In the genomic region with DNA sequence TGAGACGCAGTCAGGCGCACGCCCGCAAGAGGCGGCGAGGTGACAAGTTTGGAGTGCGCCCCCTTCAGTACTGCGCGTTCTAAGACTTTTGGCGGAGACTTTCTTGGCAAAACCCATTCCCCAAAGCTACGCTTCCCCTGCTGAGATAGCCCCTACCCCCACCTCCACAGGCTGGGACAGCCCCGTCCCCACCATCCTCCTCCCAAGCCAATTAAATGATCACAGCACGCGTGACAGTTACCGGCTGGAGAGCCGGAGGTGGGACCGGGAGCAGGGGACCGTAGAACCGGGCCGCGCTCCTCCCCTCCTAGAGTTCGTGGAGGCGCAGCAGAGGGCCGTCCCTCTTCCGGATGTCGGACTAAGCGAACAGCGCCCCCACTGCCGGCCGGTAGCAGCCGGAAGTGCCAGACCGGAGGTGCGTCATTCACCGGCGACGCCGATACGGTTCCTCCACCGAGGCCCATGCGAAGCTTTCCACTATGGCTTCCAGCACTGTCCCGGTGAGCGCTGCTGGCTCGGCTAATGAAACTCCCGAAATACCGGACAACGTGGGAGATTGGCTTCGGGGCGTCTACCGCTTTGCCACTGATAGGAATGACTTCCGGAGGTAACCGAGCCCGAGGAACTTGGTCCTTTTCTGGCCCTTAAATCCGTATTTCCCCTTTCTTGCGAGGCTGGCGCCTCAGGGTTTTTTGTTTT, we compare ENCODE assay signal across 1 cellular context.
TF ChIP-seq lines count a peak whose summit lies in the region.

A gene (plus strand): TSS at position 476 of the 699 bp plus-strand sequence. CDS start 4 bp downstream, at position 480.

TF ChIP-seq in HepG2, 621 proteins besides CTCF, POLR2A, EP300 and RAD21 (continued from another document and continues in another):
- TF ChIP-seq, protein P1, sequence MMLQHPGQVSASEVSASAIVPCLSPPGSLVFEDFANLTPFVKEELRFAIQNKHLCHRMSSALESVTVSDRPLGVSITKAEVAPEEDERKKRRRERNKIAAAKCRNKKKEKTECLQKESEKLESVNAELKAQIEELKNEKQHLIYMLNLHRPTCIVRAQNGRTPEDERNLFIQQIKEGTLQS (CRISPR knock-in tag; IDR thresholded peaks at IDR 0.05): no peak; the same call in 1 of the 2 replicates
- TF ChIP-seq ZNF713 (CRISPR knock-in tag; IDR thresholded peaks at IDR 0.05) (0 out of 2 replicates have a peak, but pooled peaks have one; percentile 38), YY1 (IDR thresholded peaks at IDR 0.05; ENCODE audit: insufficient read depth, insufficient replicate concordance, low read depth, low read length) (peak; percentile 96), HES4 (CRISPR knock-in tag; IDR thresholded peaks at IDR 0.05; ENCODE audit: borderline replicate concordance) (no peak), TCF12 (IDR thresholded peaks at IDR 0.05) (no peak), TCF12 (CRISPR knock-in tag; IDR thresholded peaks at IDR 0.05) (peak; percentile 9; the same call in 1 of the 2 replicates), NFIB (CRISPR knock-in tag; IDR thresholded peaks at IDR 0.05; ENCODE audit: borderline replicate concordance) (no peak), ZNF264 (CRISPR knock-in tag; IDR thresholded peaks at IDR 0.05) (no peak; the same call in 1 of the 2 replicates), NKX3-1 (CRISPR knock-in tag; IDR thresholded peaks at IDR 0.05) (peak; percentile 53; the same call in 1 of the 2 replicates), ZNF317 (CRISPR knock-in tag; IDR thresholded peaks at IDR 0.05) (no peak; the same call in 1 of the 2 replicates), ZNF333 (CRISPR knock-in tag; IDR thresholded peaks at IDR 0.05; ENCODE audit: borderline replicate concordance) (0 out of 2 replicates have a peak, but pooled peaks have one; percentile 20), ZEB1 (IDR thresholded peaks at IDR 0.05; ENCODE audit: insufficient replicate concordance, low read depth) (no peak), MZF1 (CRISPR knock-in tag; IDR thresholded peaks at IDR 0.05; ENCODE audit: borderline replicate concordance) (0 out of 2 replicates have a peak, but pooled peaks have one; percentile 48), SMARCC2 (IDR thresholded peaks at IDR 0.05) (no peak), SMYD3 (CRISPR knock-in tag; IDR thresholded peaks at IDR 0.05) (no peak; the same call in 1 of the 2 replicates), ZNF747 (CRISPR knock-in tag; IDR thresholded peaks at IDR 0.05; ENCODE audit: borderline replicate concordance) (peak; percentile 94), ZNF367 (CRISPR knock-in tag; IDR thresholded peaks at IDR 0.05; ENCODE audit: borderline replicate concordance) (0 out of 2 replicates have a peak, but pooled peaks have one; percentile 67), ZFP1 (CRISPR knock-in tag; IDR thresholded peaks at IDR 0.05) (0 out of 2 replicates have a peak, but pooled peaks have one; percentile 44), ZNF777 (CRISPR knock-in tag; IDR thresholded peaks at IDR 0.05) (no peak), TSC22D2 (CRISPR knock-in tag; IDR thresholded peaks at IDR 0.05; ENCODE audit: borderline replicate concordance) (no peak; the same call in 1 of the 2 replicates), ZNF558 (CRISPR knock-in tag; IDR thresholded peaks at IDR 0.05; ENCODE audit: borderline replicate concordance) (no peak), ZNF382 (CRISPR knock-in tag; IDR thresholded peaks at IDR 0.05; ENCODE audit: borderline replicate concordance) (no peak), ZNF296 (CRISPR knock-in tag; conservative IDR thresholded peaks at IDR 0.05) (0 out of 2 replicates have a peak, but pooled peaks have one; percentile 29)
- TF ChIP-seq, protein P2, sequence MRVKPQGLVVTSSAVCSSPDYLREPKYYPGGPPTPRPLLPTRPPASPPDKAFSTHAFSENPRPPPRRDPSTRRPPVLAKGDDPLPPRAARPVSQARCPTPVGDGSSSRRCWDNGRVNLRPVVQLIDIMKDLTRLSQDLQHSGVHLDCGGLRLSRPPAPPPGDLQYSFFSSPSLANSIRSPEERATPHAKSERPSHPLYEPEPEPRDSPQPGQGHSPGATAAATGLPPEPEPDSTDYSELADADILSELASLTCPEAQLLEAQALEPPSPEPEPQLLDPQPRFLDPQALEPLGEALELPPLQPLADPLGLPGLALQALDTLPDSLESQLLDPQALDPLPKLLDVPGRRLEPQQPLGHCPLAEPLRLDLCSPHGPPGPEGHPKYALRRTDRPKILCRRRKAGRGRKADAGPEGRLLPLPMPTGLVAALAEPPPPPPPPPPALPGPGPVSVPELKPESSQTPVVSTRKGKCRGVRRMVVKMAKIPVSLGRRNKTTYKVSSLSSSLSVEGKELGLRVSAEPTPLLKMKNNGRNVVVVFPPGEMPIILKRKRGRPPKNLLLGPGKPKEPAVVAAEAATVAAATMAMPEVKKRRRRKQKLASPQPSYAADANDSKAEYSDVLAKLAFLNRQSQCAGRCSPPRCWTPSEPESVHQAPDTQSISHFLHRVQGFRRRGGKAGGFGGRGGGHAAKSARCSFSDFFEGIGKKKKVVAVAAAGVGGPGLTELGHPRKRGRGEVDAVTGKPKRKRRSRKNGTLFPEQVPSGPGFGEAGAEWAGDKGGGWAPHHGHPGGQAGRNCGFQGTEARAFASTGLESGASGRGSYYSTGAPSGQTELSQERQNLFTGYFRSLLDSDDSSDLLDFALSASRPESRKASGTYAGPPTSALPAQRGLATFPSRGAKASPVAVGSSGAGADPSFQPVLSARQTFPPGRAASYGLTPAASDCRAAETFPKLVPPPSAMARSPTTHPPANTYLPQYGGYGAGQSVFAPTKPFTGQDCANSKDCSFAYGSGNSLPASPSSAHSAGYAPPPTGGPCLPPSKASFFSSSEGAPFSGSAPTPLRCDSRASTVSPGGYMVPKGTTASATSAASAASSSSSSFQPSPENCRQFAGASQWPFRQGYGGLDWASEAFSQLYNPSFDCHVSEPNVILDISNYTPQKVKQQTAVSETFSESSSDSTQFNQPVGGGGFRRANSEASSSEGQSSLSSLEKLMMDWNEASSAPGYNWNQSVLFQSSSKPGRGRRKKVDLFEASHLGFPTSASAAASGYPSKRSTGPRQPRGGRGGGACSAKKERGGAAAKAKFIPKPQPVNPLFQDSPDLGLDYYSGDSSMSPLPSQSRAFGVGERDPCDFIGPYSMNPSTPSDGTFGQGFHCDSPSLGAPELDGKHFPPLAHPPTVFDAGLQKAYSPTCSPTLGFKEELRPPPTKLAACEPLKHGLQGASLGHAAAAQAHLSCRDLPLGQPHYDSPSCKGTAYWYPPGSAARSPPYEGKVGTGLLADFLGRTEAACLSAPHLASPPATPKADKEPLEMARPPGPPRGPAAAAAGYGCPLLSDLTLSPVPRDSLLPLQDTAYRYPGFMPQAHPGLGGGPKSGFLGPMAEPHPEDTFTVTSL (CRISPR knock-in tag; IDR thresholded peaks at IDR 0.05; ENCODE audit: borderline replicate concordance): 0 out of 2 replicates have a peak, but pooled peaks have one; percentile 25
- TF ChIP-seq, protein P3, sequence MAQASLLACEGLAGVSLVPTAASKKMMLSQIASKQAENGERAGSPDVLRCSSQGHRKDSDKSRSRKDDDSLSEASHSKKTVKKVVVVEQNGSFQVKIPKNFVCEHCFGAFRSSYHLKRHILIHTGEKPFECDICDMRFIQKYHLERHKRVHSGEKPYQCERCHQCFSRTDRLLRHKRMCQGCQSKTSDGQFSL (CRISPR knock-in tag; IDR thresholded peaks at IDR 0.05): peak; percentile 80
- TF ChIP-seq, protein P4, sequence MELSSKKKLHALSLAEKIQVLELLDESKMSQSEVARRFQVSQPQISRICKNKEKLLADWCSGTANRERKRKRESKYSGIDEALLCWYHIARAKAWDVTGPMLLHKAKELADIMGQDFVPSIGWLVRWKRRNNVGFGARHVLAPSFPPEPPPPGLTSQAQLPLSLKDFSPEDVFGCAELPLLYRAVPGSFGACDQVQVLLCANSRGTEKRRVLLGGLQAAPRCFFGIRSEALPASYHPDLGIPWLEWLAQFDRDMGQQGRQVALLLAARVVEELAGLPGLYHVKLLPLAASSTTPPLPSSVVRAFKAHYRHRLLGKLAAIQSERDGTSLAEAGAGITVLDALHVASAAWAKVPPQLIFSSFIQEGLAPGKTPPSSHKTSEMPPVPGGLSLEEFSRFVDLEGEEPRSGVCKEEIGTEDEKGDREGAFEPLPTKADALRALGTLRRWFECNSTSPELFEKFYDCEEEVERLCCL (CRISPR knock-in tag; IDR thresholded peaks at IDR 0.05; ENCODE audit: borderline replicate concordance): no peak
- TF ChIP-seq, protein P5, sequence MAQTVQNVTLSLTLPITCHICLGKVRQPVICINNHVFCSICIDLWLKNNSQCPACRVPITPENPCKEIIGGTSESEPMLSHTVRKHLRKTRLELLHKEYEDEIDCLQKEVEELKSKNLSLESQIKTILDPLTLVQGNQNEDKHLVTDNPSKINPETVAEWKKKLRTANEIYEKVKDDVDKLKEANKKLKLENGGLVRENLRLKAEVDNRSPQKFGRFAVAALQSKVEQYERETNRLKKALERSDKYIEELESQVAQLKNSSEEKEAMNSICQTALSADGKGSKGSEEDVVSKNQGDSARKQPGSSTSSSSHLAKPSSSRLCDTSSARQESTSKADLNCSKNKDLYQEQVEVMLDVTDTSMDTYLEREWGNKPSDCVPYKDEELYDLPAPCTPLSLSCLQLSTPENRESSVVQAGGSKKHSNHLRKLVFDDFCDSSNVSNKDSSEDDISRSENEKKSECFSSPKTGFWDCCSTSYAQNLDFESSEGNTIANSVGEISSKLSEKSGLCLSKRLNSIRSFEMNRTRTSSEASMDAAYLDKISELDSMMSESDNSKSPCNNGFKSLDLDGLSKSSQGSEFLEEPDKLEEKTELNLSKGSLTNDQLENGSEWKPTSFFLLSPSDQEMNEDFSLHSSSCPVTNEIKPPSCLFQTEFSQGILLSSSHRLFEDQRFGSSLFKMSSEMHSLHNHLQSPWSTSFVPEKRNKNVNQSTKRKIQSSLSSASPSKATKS (CRISPR knock-in tag; IDR thresholded peaks at IDR 0.05): 0 out of 2 replicates have a peak, but pooled peaks have one; percentile 7
- TF ChIP-seq, protein P6, sequence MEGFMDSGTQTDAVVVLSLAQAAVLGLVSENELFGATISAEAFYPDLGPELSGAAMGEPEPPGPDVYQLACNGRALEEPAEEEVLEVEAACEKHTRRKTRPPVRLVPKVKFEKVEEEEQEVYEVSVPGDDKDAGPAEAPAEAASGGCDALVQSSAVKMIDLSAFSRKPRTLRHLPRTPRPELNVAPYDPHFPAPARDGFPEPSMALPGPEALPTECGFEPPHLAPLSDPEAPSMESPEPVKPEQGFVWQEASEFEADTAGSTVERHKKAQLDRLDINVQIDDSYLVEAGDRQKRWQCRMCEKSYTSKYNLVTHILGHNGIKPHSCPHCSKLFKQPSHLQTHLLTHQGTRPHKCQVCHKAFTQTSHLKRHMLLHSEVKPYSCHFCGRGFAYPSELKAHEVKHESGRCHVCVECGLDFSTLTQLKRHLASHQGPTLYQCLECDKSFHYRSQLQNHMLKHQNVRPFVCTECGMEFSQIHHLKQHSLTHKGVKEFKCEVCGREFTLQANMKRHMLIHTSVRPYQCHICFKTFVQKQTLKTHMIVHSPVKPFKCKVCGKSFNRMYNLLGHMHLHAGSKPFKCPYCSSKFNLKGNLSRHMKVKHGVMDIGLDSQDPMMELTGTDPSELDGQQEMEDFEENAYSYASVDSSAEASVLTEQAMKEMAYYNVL (CRISPR knock-in tag; IDR thresholded peaks at IDR 0.05; ENCODE audit: borderline replicate concordance): peak; percentile 84
- TF ChIP-seq, protein P7, sequence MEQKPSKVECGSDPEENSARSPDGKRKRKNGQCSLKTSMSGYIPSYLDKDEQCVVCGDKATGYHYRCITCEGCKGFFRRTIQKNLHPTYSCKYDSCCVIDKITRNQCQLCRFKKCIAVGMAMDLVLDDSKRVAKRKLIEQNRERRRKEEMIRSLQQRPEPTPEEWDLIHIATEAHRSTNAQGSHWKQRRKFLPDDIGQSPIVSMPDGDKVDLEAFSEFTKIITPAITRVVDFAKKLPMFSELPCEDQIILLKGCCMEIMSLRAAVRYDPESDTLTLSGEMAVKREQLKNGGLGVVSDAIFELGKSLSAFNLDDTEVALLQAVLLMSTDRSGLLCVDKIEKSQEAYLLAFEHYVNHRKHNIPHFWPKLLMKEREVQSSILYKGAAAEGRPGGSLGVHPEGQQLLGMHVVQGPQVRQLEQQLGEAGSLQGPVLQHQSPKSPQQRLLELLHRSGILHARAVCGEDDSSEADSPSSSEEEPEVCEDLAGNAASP (CRISPR knock-in tag; IDR thresholded peaks at IDR 0.05; ENCODE audit: borderline replicate concordance): peak; percentile 85
- TF ChIP-seq, protein P8, sequence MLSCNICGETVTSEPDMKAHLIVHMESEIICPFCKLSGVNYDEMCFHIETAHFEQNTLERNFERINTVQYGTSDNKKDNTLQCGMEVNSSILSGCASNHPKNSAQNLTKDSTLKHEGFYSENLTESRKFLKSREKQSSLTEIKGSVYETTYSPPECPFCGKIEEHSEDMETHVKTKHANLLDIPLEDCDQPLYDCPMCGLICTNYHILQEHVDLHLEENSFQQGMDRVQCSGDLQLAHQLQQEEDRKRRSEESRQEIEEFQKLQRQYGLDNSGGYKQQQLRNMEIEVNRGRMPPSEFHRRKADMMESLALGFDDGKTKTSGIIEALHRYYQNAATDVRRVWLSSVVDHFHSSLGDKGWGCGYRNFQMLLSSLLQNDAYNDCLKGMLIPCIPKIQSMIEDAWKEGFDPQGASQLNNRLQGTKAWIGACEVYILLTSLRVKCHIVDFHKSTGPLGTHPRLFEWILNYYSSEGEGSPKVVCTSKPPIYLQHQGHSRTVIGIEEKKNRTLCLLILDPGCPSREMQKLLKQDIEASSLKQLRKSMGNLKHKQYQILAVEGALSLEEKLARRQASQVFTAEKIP (CRISPR knock-in tag; IDR thresholded peaks at IDR 0.05; ENCODE audit: borderline replicate concordance): no peak
- TF ChIP-seq, protein P9, sequence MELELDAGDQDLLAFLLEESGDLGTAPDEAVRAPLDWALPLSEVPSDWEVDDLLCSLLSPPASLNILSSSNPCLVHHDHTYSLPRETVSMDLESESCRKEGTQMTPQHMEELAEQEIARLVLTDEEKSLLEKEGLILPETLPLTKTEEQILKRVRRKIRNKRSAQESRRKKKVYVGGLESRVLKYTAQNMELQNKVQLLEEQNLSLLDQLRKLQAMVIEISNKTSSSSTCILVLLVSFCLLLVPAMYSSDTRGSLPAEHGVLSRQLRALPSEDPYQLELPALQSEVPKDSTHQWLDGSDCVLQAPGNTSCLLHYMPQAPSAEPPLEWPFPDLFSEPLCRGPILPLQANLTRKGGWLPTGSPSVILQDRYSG (CRISPR knock-in tag; IDR thresholded peaks at IDR 0.05): no peak; the same call in 1 of the 2 replicates
- TF ChIP-seq, protein P10, sequence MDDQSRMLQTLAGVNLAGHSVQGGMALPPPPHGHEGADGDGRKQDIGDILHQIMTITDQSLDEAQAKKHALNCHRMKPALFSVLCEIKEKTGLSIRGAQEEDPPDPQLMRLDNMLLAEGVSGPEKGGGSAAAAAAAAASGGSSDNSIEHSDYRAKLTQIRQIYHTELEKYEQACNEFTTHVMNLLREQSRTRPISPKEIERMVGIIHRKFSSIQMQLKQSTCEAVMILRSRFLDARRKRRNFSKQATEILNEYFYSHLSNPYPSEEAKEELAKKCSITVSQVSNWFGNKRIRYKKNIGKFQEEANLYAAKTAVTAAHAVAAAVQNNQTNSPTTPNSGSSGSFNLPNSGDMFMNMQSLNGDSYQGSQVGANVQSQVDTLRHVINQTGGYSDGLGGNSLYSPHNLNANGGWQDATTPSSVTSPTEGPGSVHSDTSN (CRISPR knock-in tag; IDR thresholded peaks at IDR 0.05; ENCODE audit: borderline replicate concordance): no peak
